ENCODE assay signal across 27 cellular contexts in genomic region chr7:156442503-156442902, GRCh38.
"Had no signal": no experiment of that assay in that cellular context is flagged by ENCODE, and none has a peak within 500 bp of the region (broad histone marks: within the 10 kb centered on the region; RNA-seq: fewer than 3 reads in every experiment).

No MANE protein-coding gene starts in this region.

- H3K4me3 Mint-ChIP-seq: dendritic cell treated with granulocyte-macrophage colony-stimulating factor and Interleukin-4, amounts not matched to agents 40 ng/mL and 50 ng/mL, for 4 days; effector memory CD8-positive, alpha-beta T cell; endodermal cell; mesothelial cell of epicardium; naive B cell had no signal

- H3K27me3 ChIP-seq: colonic mucosa, gastrocnemius medialis, left lung had no signal

- H3K36me3 Mint-ChIP-seq: mesothelial cell of epicardium, naive B cell had no signal

- DNase-seq: colonic mucosa; cortex of kidney; effector CD8-positive, alpha-beta T cell; effector memory CD8-positive, alpha-beta T cell; endodermal cell; erythroblast; esophagus squamous epithelium; foreskin fibroblast; foreskin melanocyte; gastrocnemius medialis; glutamatergic neuron; head of caudate nucleus; heart right ventricle; hippocampal formation; kidney; kidney glomerular epithelial cell; left colon; left lung; left ventricle myocardium superior; lower lobe of right lung; mesenchymal stem cell; mucosa of descending colon; naive B cell had no signal

- ATAC-seq: effector memory CD8-positive, alpha-beta T cell; esophagus mucosa; gastrocnemius medialis; heart right ventricle; left colon; left lung; left ventricle myocardium superior; lower lobe of right lung; mucosa of descending colon had no signal

- H3K4me1 ChIP-seq: colonic mucosa, esophagus squamous epithelium, gastrocnemius medialis, heart right ventricle, left lung, lower lobe of right lung had no signal

- H3K9me3 Mint-ChIP-seq: dendritic cell treated with granulocyte-macrophage colony-stimulating factor and Interleukin-4, amounts not matched to agents 40 ng/mL and 50 ng/mL, for 4 days; effector memory CD8-positive, alpha-beta T cell; endodermal cell; mesothelial cell of epicardium; naive B cell had no signal

- H3K27ac Mint-ChIP-seq: dendritic cell treated with granulocyte-macrophage colony-stimulating factor and Interleukin-4, amounts not matched to agents 40 ng/mL and 50 ng/mL, for 4 days; effector memory CD8-positive, alpha-beta T cell; endodermal cell; mesothelial cell of epicardium; naive B cell had no signal

- H3K9me3 ChIP-seq: colonic mucosa, esophagus squamous epithelium, gastrocnemius medialis, heart right ventricle, left lung, lower lobe of right lung, mucosa of descending colon had no signal

- H3K36me3 ChIP-seq: colonic mucosa, esophagus squamous epithelium, gastrocnemius medialis, heart right ventricle, left lung, lower lobe of right lung had no signal

- H3K4me1 Mint-ChIP-seq: mesothelial cell of epicardium, naive B cell had no signal

- H3K4me3 ChIP-seq: colonic mucosa, esophagus squamous epithelium, gastrocnemius medialis, heart right ventricle, left lung, lower lobe of right lung, mucosa of descending colon had no signal

- H3K27ac ChIP-seq: colonic mucosa, epithelial cell of prostate, esophagus squamous epithelium, gastrocnemius medialis, heart right ventricle, left lung, lower lobe of right lung had no signal
